Comparison of ENCODE assay signal across 11 cellular contexts in the genomic region with DNA sequence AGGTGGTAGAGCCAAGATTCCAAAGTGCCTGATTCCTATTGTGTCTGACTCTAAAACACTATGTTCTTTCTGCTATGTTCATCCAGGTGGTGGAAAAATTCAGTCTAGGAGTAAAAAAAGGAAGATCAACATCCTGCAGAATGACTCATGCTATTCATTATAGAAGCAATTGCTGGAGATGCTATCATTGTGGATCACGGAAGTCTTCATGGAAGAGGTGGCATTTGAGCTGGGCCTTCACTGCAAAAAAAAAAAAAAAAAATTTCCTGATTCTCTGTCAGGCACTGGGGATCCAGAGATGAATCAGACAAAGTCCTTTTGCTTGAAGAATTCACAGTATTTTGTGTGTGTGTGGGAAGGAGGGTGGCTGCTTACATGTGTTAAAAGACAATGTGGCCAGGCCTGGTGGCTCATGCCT. TPM values are rescaled to one million over a fixed set of nuclear protein-coding genes. Genes with fewer than 3 reads are reported as not detected.
DNase-seq lines count a peak whose midpoint lies in the region; ATAC-seq and TF ChIP-seq lines count a peak whose summit lies in the region.
"Had no signal": no experiment of that assay in that cellular context is flagged by ENCODE, and none has a peak within 500 bp of the region (broad histone marks: within the 10 kb centered on the region; RNA-seq: fewer than 3 reads in every experiment).

No MANE protein-coding gene starts in this region.

- peak overlapping the region; percentile 81 for H3K9ac ChIP-seq in HCT116 (ENCODE audit: low read length)

- TF ChIP-seq CTCF in HCT116 (IDR thresholded peaks at IDR 0.05 in 2 of 3, conservative IDR thresholded peaks at IDR 0.05 in 1 of 3; ENCODE audit: borderline replicate concordance in 1 of 3, insufficient read depth in 1 of 3, low read depth in 2 of 3, low read length in 2 of 3) = no peak
- no peak for TF ChIP-seq CTCF in brain (conservative IDR thresholded peaks at IDR 0.05)
- TF ChIP-seq CTCF in mesothelial cell of epicardium (IDR thresholded peaks at IDR 0.05; ENCODE audit: unreplicated experiment) = no peak

- no peaks in the 10 kb centered on the region for H4K20me1 ChIP-seq in HCT116 (ENCODE audit: insufficient read depth)

- TF ChIP-seq RAD21 in HCT116 (IDR thresholded peaks at IDR 0.05; ENCODE audit: low read depth) = no peak

- no peaks in the 10 kb centered on the region for H3K9me3 ChIP-seq in HCT116 (ENCODE audit: control insufficient read depth in 1 of 2, insufficient read depth in 1 of 2, low read depth in 1 of 2, low read length in 2 of 2)

- H3K79me2 ChIP-seq in HCT116 (ENCODE audit: insufficient read depth, low read length) = peaks cover 7% of the 10 kb centered on the region; the same call in 1 of the 2 replicates

- H3K27ac ChIP-seq in HCT116 (ENCODE audit: low read depth, low read length) = peak overlapping the region; percentile 47

- H3K4me3 Mint-ChIP-seq in brain = peak overlapping the region in 4 of 5 experiments; percentile 96 to 99 (median 98)
- no peak overlapping the region for H3K4me3 Mint-ChIP-seq in mesothelial cell of epicardium

- H3K4me2 ChIP-seq in HCT116 (ENCODE audit: low read length) = peak overlapping the region; percentile 83

- no peaks in the 10 kb centered on the region for H3K9me2 ChIP-seq in HCT116 (ENCODE audit: insufficient read depth)

- H3K27me3 Mint-ChIP-seq in brain (peaks cover 16% of the 10 kb centered on the region), mesothelial cell of epicardium (ENCODE audit: low read depth) (no peaks in the 10 kb centered on the region)

- H3K9me3 Mint-ChIP-seq in brain (peaks cover 0 to 5% (median 0%) of the 10 kb centered on the region in 5 experiments), mesothelial cell of epicardium (no peaks in the 10 kb centered on the region)

- RAD21 ChIA-PET in HCT116 (lab: Charles Lee; ENCODE audit: low non-redundant PET in 1 of 2, low total read pairs in 2 of 2, uncharacterized antibody in 2 of 2, unreplicated experiment in 2 of 2) = interaction anchor here in 1 of 2 experiments (0.7 kb wide), 1 partner anchor 377 kb away, joined by 4 read pairs; no protein-coding TSS in a partner anchor

- no peak for TF ChIP-seq POLR2A in HCT116 (IDR thresholded peaks at IDR 0.05; ENCODE audit: borderline replicate concordance, extremely low read depth, insufficient read depth, insufficient read length)

- intact Hi-C loops in HCT116 (cut with micrococcal nuclease) = no loop called here

- H2AFZ ChIP-seq in HCT116 (ENCODE audit: low read depth, low read length, poor library complexity, severe bottlenecking) = no peak overlapping the region

- DNase-seq in A172 (ENCODE audit: low spot score) = peak; percentile 68
- no peak for DNase-seq in HCT116 (ENCODE audit: low read depth, low spot score)
- DNase-seq in mesothelial cell of epicardium (ENCODE audit: low spot score in 2 of 2, unreplicated experiment in 2 of 2) = no peak
- DNase-seq in NCI-H187 (lab: John Stamatoyannopoulos, UW) = no peak
- DNase-seq in NCI-H2227 treated with DMSO at 0.1 percent for 48 hours (lab: John Stamatoyannopoulos, UW) = no peak
- DNase-seq in NOMO-1 (lab: John Stamatoyannopoulos, UW; ENCODE audit: unreplicated experiment in 2 of 2) = no peak
- DNase-seq in NCI-H2029 (lab: John Stamatoyannopoulos, UW) = no peak
- DNase-seq: GF-D8, GOT3, NCI-H2081 treated with DMSO at 0.1 percent for 48 hours had no signal

- H3K4me3 ChIP-seq in HCT116 (replicated peaks in 1 of 2; ENCODE audit: low read depth in 1 of 2, low read length in 2 of 2) = peak overlapping the region; percentile 68 to 90

- H3K4me1 Mint-ChIP-seq in brain = peaks cover 17% of the 10 kb centered on the region
- H3K4me1 Mint-ChIP-seq in mesothelial cell of epicardium = peaks cover 18% of the 10 kb centered on the region

- no peak for ATAC-seq in HCT116

- H3K27ac Mint-ChIP-seq in brain = peak overlapping the region; percentile 98 to 99 (median 99)
- peak overlapping the region; percentile 97 for H3K27ac Mint-ChIP-seq in mesothelial cell of epicardium

- POLR2A ChIA-PET in HCT116 (lab: Charles Lee) = no interaction called here

- no TSS peak for BruUV-seq in HCT116 (replicated peaks; lab: Mats Ljungman, UMichigan)

- H3K36me3 Mint-ChIP-seq in brain (no peaks in the 10 kb centered on the region), mesothelial cell of epicardium (no peaks in the 10 kb centered on the region)

- CTCF ChIA-PET in HCT116 (lab: Charles Lee) = interaction anchor here (0.8 to 1.4 kb wide), 2 partner anchors 10 to 55 kb away, joined by 3 to 10 read pairs; no protein-coding TSS in a partner anchor

- H3K27me3 ChIP-seq in HCT116 (ENCODE audit: insufficient read depth, low read length) = no peaks in the 10 kb centered on the region

- H3K36me3 ChIP-seq in HCT116 (ENCODE audit: control insufficient read depth in 1 of 2, insufficient read depth in 2 of 2, low read length in 2 of 2) = no peaks in the 10 kb centered on the region

- peaks cover 22 to 33% of the 10 kb centered on the region in 2 experiments for H3K4me1 ChIP-seq in HCT116 (ENCODE audit: control insufficient read depth in 1 of 2, insufficient read depth in 2 of 2, low read length in 2 of 2)

TF ChIP-seq in HCT116, 20 proteins besides CTCF, POLR2A, EP300 and RAD21 (continues in another document):
- TF ChIP-seq, protein P1, sequence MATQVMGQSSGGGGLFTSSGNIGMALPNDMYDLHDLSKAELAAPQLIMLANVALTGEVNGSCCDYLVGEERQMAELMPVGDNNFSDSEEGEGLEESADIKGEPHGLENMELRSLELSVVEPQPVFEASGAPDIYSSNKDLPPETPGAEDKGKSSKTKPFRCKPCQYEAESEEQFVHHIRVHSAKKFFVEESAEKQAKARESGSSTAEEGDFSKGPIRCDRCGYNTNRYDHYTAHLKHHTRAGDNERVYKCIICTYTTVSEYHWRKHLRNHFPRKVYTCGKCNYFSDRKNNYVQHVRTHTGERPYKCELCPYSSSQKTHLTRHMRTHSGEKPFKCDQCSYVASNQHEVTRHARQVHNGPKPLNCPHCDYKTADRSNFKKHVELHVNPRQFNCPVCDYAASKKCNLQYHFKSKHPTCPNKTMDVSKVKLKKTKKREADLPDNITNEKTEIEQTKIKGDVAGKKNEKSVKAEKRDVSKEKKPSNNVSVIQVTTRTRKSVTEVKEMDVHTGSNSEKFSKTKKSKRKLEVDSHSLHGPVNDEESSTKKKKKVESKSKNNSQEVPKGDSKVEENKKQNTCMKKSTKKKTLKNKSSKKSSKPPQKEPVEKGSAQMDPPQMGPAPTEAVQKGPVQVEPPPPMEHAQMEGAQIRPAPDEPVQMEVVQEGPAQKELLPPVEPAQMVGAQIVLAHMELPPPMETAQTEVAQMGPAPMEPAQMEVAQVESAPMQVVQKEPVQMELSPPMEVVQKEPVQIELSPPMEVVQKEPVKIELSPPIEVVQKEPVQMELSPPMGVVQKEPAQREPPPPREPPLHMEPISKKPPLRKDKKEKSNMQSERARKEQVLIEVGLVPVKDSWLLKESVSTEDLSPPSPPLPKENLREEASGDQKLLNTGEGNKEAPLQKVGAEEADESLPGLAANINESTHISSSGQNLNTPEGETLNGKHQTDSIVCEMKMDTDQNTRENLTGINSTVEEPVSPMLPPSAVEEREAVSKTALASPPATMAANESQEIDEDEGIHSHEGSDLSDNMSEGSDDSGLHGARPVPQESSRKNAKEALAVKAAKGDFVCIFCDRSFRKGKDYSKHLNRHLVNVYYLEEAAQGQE (IDR thresholded peaks at IDR 0.05; ENCODE audit: low read depth) = no peak
- TF ChIP-seq CBX3 (IDR thresholded peaks at IDR 0.05; ENCODE audit: low read depth) (no peak), JUND (IDR thresholded peaks at IDR 0.05) (no peak), EZH2 (IDR thresholded peaks at IDR 0.05) (no peak), FOSL1 (IDR thresholded peaks at IDR 0.05; ENCODE audit: low read depth) (no peak), EGR1 (IDR thresholded peaks at IDR 0.05; ENCODE audit: low read depth) (no peak), POLR2AphosphoS5 (IDR thresholded peaks at IDR 0.05; ENCODE audit: low read depth, low read length) (no peak), EZH2phosphoT487 (IDR thresholded peaks at IDR 0.05; ENCODE audit: borderline replicate concordance) (no peak), SP1 (IDR thresholded peaks at IDR 0.05; ENCODE audit: low read depth) (no peak), ZFX (IDR thresholded peaks at IDR 0.05) (no peak), ZNF274 (IDR thresholded peaks at IDR 0.05; ENCODE audit: low read depth, low read length) (no peak), SRF (IDR thresholded peaks at IDR 0.05; ENCODE audit: low read depth) (no peak), ELF1 (IDR thresholded peaks at IDR 0.05; ENCODE audit: borderline replicate concordance, low read depth) (no peak), SIN3A (IDR thresholded peaks at IDR 0.05; ENCODE audit: low read depth) (no peak)
- TF ChIP-seq, protein P2, sequence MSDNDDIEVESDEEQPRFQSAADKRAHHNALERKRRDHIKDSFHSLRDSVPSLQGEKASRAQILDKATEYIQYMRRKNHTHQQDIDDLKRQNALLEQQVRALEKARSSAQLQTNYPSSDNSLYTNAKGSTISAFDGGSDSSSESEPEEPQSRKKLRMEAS (IDR thresholded peaks at IDR 0.05) = no peak
- TF ChIP-seq, protein P3, sequence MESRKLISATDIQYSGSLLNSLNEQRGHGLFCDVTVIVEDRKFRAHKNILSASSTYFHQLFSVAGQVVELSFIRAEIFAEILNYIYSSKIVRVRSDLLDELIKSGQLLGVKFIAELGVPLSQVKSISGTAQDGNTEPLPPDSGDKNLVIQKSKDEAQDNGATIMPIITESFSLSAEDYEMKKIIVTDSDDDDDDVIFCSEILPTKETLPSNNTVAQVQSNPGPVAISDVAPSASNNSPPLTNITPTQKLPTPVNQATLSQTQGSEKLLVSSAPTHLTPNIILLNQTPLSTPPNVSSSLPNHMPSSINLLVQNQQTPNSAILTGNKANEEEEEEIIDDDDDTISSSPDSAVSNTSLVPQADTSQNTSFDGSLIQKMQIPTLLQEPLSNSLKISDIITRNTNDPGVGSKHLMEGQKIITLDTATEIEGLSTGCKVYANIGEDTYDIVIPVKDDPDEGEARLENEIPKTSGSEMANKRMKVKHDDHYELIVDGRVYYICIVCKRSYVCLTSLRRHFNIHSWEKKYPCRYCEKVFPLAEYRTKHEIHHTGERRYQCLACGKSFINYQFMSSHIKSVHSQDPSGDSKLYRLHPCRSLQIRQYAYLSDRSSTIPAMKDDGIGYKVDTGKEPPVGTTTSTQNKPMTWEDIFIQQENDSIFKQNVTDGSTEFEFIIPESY (IDR thresholded peaks at IDR 0.05; ENCODE audit: extremely low read depth, insufficient replicate concordance, low read length) = no peak

RNA-seq across cellular contexts. Expression of a gene that starts 1.4 kb away (rescaled TPM):
- total RNA-seq in A172 (2014; rRNA removed; shearing (Covaris generic)) = 19.3 and 21.8 TPM in 2 replicates
- total RNA-seq in HCT116 (2021; ENCODE audit: unreplicated experiment) = 12.3 TPM
- 3.0 and 5.4 TPM in 2 replicates for polyA plus RNA-seq in HCT116 (2012)
- 12.3 TPM for polyA plus RNA-seq in brain (ENCODE audit: insufficient read depth, low read depth, low replicate concordance)
- total RNA-seq in mesothelial cell of epicardium = 27.3 to 27.6 TPM (median 27.4 TPM) in 3 replicates

RNA-seq across cellular contexts. Expression of a gene that starts 45.1 kb away (rescaled TPM):
- 15.2 and 15.9 TPM in 2 replicates for total RNA-seq in A172 (2014; rRNA removed; shearing (Covaris generic))
- total RNA-seq in HCT116 (2021; ENCODE audit: unreplicated experiment) (2.4 TPM), mesothelial cell of epicardium (1.3 TPM in 3 replicates)
- polyA plus RNA-seq in HCT116 (2012) = 5.9 and 6.2 TPM in 2 replicates
- polyA plus RNA-seq in brain (ENCODE audit: insufficient read depth, low read depth, low replicate concordance) = 21.5 TPM
